In genomic region chr17:16217002-16217635, GRCh38 we compare ENCODE assay signal across 1 cellular context.
TF ChIP-seq lines count a peak whose summit lies in the region.

Gene PIGL (plus strand): TSS chr17:16217210. CDS start chr17:16217227, 17 bp downstream.

TF ChIP-seq in K562, 482 proteins besides CTCF, POLR2A, EP300 and RAD21 (continued from another document and continues in another):
- TF ChIP-seq HMBOX1 (IDR thresholded peaks at IDR 0.05), result 0 out of 2 replicates have a peak, but pooled peaks have one; percentile 37
- TF ChIP-seq BACH1 (tag; IDR thresholded peaks at IDR 0.05), result 0 out of 2 replicates have a peak, but pooled peaks have one; percentile 16
- TF ChIP-seq SOX6 (IDR thresholded peaks at IDR 0.05), result peak; percentile 52
- TF ChIP-seq, protein P1, sequence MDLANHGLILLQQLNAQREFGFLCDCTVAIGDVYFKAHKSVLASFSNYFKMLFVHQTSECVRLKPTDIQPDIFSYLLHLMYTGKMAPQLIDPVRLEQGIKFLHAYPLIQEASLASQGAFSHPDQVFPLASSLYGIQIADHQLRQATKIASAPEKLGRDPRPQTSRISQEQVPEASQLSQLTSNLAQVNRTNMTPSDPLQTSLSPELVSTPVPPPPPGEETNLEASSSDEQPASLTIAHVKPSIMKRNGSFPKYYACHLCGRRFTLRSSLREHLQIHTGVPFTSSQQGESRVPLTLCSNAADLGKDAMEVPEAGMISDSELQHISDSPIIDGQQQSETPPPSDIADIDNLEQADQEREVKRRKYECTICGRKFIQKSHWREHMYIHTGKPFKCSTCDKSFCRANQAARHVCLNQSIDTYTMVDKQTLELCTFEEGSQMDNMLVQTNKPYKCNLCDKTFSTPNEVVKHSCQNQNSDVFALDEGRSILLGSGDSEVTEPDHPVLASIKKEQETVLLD (IDR thresholded peaks at IDR 0.05), result peak; percentile 51; the same call in 1 of the 2 replicates
- peak; percentile 59; the same call in 1 of the 2 replicates for TF ChIP-seq PML (IDR thresholded peaks at IDR 0.05; ENCODE audit: low read length)
- peak; percentile 87 for TF ChIP-seq EP400 (IDR thresholded peaks at IDR 0.05)
- peak in 1 of 2 experiments; percentile 79; a peak in 2 of 4 replicates for TF ChIP-seq BCLAF1 (IDR thresholded peaks at IDR 0.05; ENCODE audit: borderline replicate concordance in 1 of 2, control insufficient read depth in 1 of 2, low read depth in 2 of 2, low read length in 1 of 2)
- TF ChIP-seq SMAD3 (CRISPR knock-in tag; conservative IDR thresholded peaks at IDR 0.05), result peak; percentile 55; the same call in 1 of the 2 replicates
- TF ChIP-seq, protein P2, sequence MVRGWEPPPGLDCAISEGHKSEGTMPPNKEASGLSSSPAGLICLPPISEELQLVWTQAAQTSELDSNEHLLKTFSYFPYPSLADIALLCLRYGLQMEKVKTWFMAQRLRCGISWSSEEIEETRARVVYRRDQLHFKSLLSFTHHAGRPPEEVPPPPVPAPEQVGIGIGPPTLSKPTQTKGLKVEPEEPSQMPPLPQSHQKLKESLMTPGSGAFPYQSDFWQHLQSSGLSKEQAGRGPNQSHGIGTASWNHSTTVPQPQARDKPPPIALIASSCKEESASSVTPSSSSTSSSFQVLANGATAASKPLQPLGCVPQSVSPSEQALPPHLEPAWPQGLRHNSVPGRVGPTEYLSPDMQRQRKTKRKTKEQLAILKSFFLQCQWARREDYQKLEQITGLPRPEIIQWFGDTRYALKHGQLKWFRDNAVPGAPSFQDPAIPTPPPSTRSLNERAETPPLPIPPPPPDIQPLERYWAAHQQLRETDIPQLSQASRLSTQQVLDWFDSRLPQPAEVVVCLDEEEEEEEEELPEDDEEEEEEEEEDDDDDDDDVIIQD (CRISPR knock-in tag; IDR thresholded peaks at IDR 0.05), result no peak
- TF ChIP-seq KDM1A (IDR thresholded peaks at IDR 0.05), result no peak
- TF ChIP-seq, protein P3, sequence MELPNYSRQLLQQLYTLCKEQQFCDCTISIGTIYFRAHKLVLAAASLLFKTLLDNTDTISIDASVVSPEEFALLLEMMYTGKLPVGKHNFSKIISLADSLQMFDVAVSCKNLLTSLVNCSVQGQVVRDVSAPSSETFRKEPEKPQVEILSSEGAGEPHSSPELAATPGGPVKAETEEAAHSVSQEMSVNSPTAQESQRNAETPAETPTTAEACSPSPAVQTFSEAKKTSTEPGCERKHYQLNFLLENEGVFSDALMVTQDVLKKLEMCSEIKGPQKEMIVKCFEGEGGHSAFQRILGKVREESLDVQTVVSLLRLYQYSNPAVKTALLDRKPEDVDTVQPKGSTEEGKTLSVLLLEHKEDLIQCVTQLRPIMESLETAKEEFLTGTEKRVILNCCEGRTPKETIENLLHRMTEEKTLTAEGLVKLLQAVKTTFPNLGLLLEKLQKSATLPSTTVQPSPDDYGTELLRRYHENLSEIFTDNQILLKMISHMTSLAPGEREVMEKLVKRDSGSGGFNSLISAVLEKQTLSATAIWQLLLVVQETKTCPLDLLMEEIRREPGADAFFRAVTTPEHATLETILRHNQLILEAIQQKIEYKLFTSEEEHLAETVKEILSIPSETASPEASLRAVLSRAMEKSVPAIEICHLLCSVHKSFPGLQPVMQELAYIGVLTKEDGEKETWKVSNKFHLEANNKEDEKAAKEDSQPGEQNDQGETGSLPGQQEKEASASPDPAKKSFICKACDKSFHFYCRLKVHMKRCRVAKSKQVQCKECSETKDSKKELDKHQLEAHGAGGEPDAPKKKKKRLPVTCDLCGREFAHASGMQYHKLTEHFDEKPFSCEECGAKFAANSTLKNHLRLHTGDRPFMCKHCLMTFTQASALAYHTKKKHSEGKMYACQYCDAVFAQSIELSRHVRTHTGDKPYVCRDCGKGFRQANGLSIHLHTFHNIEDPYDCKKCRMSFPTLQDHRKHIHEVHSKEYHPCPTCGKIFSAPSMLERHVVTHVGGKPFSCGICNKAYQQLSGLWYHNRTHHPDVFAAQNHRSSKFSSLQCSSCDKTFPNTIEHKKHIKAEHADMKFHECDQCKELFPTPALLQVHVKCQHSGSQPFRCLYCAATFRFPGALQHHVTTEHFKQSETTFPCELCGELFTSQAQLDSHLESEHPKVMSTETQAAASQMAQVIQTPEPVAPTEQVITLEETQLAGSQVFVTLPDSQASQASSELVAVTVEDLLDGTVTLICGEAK (IDR thresholded peaks at IDR 0.05), result peak; percentile 93
- TF ChIP-seq, protein P3 (CRISPR knock-in tag; IDR thresholded peaks at IDR 0.05), result no peak
- TF ChIP-seq E2F8 (IDR thresholded peaks at IDR 0.05; ENCODE audit: low read depth, partially characterized antibody), result peak; percentile 54
- TF ChIP-seq ZNF436 (CRISPR knock-in tag; IDR thresholded peaks at IDR 0.05), result no peak
- no peak for TF ChIP-seq FOXJ2 (tag; IDR thresholded peaks at IDR 0.05)
- no peak for TF ChIP-seq XRCC3 (IDR thresholded peaks at IDR 0.05)
- 0 out of 2 replicates have a peak, but pooled peaks have one; percentile 36 for TF ChIP-seq DMBX1 (CRISPR knock-in tag; IDR thresholded peaks at IDR 0.05; ENCODE audit: borderline replicate concordance)
- TF ChIP-seq MEF2D (tag; conservative IDR thresholded peaks at IDR 0.05; ENCODE audit: low read depth), result peak; percentile 68; the same call in 1 of the 2 replicates
- peak; percentile 7 to 75; a peak in 3 of 4 replicates for TF ChIP-seq HDAC1 (IDR thresholded peaks at IDR 0.05)
- TF ChIP-seq YY1 (IDR thresholded peaks at IDR 0.05; ENCODE audit: borderline replicate concordance in 1 of 3, control insufficient read depth in 1 of 3, extremely low read depth in 1 of 3, insufficient read depth in 3 of 3, insufficient read length in 1 of 3, insufficient replicate concordance in 2 of 3, low read depth in 1 of 3, low read length in 2 of 3), result peak; percentile 42 to 92 (median 86)
